25 cellular contexts compared by ENCODE assay signal in genomic region chr13:68350554-68350953, GRCh38.
"Had no signal": no experiment of that assay in that cellular context is flagged by ENCODE, and none has a peak within 500 bp of the region (broad histone marks: within the 10 kb centered on the region; RNA-seq: fewer than 3 reads in every experiment).

No MANE protein-coding gene starts in this region.

- H3K4me3 ChIP-seq: psoas muscle, right lobe of liver, sigmoid colon, stomach, thoracic aorta, thyroid gland, tibial nerve, vagina had no signal

- H3K9me3 ChIP-seq: neutrophil, stomach, thoracic aorta, thyroid gland, tibial nerve, vagina had no signal

- H3K27ac ChIP-seq: neutrophil, parathyroid adenoma, psoas muscle, right lobe of liver, sigmoid colon, stomach, thoracic aorta, thyroid gland, tibial nerve, vagina had no signal

- H2AFZ ChIP-seq: parathyroid adenoma had no signal

- H3K79me2 ChIP-seq: parathyroid adenoma had no signal

- H3K9ac ChIP-seq: parathyroid adenoma had no signal

- ATAC-seq: naive thymus-derived CD8-positive, alpha-beta T cell; natural killer cell treated with Interleukin-12 subunit alpha and Interleukin-12 subunit beta and Interleukin-15 and Interleukin-18, amount 100 ng/mL, for 72 hours; psoas muscle; right cardiac atrium; right lobe of liver; stimulated activated effector memory CD8-positive, alpha-beta T cell treated with anti-CD3 and anti-CD28 coated beads, Interleukin-12 subunit alpha, Interleukin-12 subunit beta, amount 100 ng/mL, for 72 hours; stimulated activated naive B cell treated with anti-CD40 and anti-IgM and Interleukin-4, amounts not matched to agents 10 μg/mL and 1 μg/mL and 100 μg/mL, for 72 hours had no signal

- H3K27me3 ChIP-seq: neutrophil, right lobe of liver, sigmoid colon, stomach, thyroid gland, tibial nerve, vagina had no signal

- DNase-seq: naive thymus-derived CD8-positive, alpha-beta T cell; nephron progenitor cell; nucleus accumbens; posterior cingulate gyrus; psoas muscle; right cardiac atrium; right lobe of liver; sigmoid colon; small intestine; stimulated activated CD4-positive, alpha-beta T cell treated with anti-CD3 and anti-CD28 coated beads, Interleukin-15, amount 100 ng/mL, for 24 hours; stimulated activated CD4-positive, alpha-beta T cell treated with anti-CD3 and anti-CD28 coated beads, Interleukin-2, amount 100 ng/mL, for 24 hours; stimulated activated CD4-positive, alpha-beta T cell treated with anti-CD3 and anti-CD28 coated beads, Interleukin-2, amount 100 ng/mL, for 48 hours; stimulated activated CD4-positive, alpha-beta T cell treated with anti-CD3 and anti-CD28 coated beads, Interleukin-4, amount 100 ng/mL, for 24 hours; stimulated activated naive B cell treated with anti-CD40 and anti-IgM and Interleukin-4, amounts not matched to agents 10 μg/mL and 1 μg/mL and 100 μg/mL, for 72 hours; stimulated activated naive CD4-positive, alpha-beta T cell treated with Interleukin-2 at 50 U/mL for 16 hours; stomach; thyroid gland had no signal

- H3K36me3 ChIP-seq: neutrophil, right lobe of liver, sigmoid colon, stomach, thoracic aorta, thyroid gland, tibial nerve, vagina had no signal

- FAIRE-seq: small intestine, urothelium cell line had no signal

- H3K4me1 ChIP-seq: parathyroid adenoma, psoas muscle, right lobe of liver, sigmoid colon, stomach, thyroid gland, tibial nerve, vagina had no signal
